Comparison of ENCODE assay signal across 2 cellular contexts in genomic region chr3:62749130-62749529, GRCh38.
TF ChIP-seq lines count a peak whose summit lies in the region.

No MANE protein-coding gene starts in this region.

TF ChIP-seq in SK-N-SH, 30 proteins besides CTCF, POLR2A, EP300 and RAD21 (continued from another document):
- TF ChIP-seq POLR2AphosphoS5 (IDR thresholded peaks at IDR 0.05; ENCODE audit: low read depth, low read length) = 0 out of 2 replicates have a peak, but pooled peaks have one; percentile 37
- no peak for TF ChIP-seq YY1 (IDR thresholded peaks at IDR 0.05; ENCODE audit: low read depth)
- peak; percentile 19; the same call in 1 of the 2 replicates for TF ChIP-seq PBX3 (IDR thresholded peaks at IDR 0.05)

TF ChIP-seq in WTC11, 78 proteins besides CTCF, POLR2A, EP300 and RAD21 (continued from another document):
- TF ChIP-seq PRDM15 (CRISPR knock-in tag; IDR thresholded peaks at IDR 0.05) (no peak), ELF4 (CRISPR knock-in tag; IDR thresholded peaks at IDR 0.05; ENCODE audit: low read depth) (no peak), CBFB (CRISPR knock-in tag; IDR thresholded peaks at IDR 0.05; ENCODE audit: low read depth) (no peak), ATF2 (CRISPR knock-in tag; IDR thresholded peaks at IDR 0.05; ENCODE audit: borderline replicate concordance, low read depth) (no peak), KAT7 (CRISPR knock-in tag; IDR thresholded peaks at IDR 0.05; ENCODE audit: borderline replicate concordance) (no peak), TP53 (CRISPR knock-in tag; IDR thresholded peaks at IDR 0.05) (no peak), FOXP4 (CRISPR knock-in tag; IDR thresholded peaks at IDR 0.05) (no peak), ATF6 (CRISPR knock-in tag; IDR thresholded peaks at IDR 0.05) (no peak), AR (CRISPR knock-in tag; IDR thresholded peaks at IDR 0.05) (no peak), ETV6 (CRISPR knock-in tag; IDR thresholded peaks at IDR 0.05) (no peak), FOXK1 (CRISPR knock-in tag; IDR thresholded peaks at IDR 0.05) (no peak), FOXP1 (CRISPR knock-in tag; IDR thresholded peaks at IDR 0.05; ENCODE audit: borderline replicate concordance) (no peak), ZNF671 (CRISPR knock-in tag; IDR thresholded peaks at IDR 0.05) (no peak), ZNF219 (CRISPR knock-in tag; IDR thresholded peaks at IDR 0.05; ENCODE audit: borderline replicate concordance) (no peak), ZNF317 (CRISPR knock-in tag; IDR thresholded peaks at IDR 0.05; ENCODE audit: borderline replicate concordance, low read depth) (no peak), IRF2 (CRISPR knock-in tag; IDR thresholded peaks at IDR 0.05; ENCODE audit: borderline replicate concordance, low read depth) (no peak), PREB (CRISPR knock-in tag; IDR thresholded peaks at IDR 0.05; ENCODE audit: borderline replicate concordance) (no peak), STAT6 (CRISPR knock-in tag; conservative IDR thresholded peaks at IDR 0.05; ENCODE audit: low read depth) (no peak)
- TF ChIP-seq, protein P1, sequence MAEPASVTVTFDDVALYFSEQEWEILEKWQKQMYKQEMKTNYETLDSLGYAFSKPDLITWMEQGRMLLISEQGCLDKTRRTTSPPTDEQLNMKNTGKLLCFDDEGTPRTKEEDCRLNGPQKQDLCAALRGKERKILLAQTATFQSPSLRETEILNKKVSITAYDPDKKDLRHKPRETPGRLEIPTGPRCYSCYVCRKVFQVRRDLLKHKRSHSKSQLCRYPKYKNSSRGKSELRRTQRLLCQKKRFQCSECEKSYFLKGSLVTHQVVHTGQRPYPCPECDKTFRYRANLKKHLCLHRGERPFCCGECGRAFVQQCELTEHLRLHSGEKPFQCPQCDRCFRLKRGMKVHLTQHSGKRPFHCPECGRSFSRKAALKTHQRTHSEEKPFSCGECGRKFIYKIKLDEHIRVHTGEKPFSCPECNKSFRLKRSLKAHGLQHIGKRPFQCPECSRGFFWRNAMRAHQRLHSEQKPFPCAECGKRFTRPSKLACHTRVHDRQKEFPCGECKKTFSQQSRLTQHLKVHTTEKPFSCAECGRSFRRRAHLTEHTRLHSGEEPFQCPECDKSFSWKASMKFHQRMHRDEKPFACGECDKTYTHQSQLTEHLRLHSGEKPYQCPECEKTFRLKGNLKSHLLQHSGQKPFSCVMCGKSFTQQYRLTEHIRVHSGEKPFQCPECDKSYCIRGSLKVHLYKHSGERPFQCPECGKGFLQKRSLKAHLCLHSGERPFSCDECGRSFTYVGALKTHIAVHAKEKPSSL (CRISPR knock-in tag; conservative IDR thresholded peaks at IDR 0.05) = no peak
